In genomic region chr6:35209622-35210289, GRCh38 we compare ENCODE assay signal across 1 cellular context.
TF ChIP-seq lines count a peak whose summit lies in the region.

No MANE protein-coding gene starts in this region.

TF ChIP-seq in HepG2, 621 proteins besides CTCF, POLR2A, EP300 and RAD21:
- TF ChIP-seq NR2F2 (IDR thresholded peaks at IDR 0.05; ENCODE audit: borderline replicate concordance, low read depth) (no peak), ZNF296 (CRISPR knock-in tag; conservative IDR thresholded peaks at IDR 0.05) (no peak), ZNF629 (CRISPR knock-in tag; conservative IDR thresholded peaks at IDR 0.05) (peak; percentile 83), CEBPB (IDR thresholded peaks at IDR 0.05; ENCODE audit: borderline replicate concordance, low read depth, low read length) (no peak), TEAD3 (CRISPR knock-in tag; optimal IDR thresholded peaks at IDR 0.05; ENCODE audit: borderline replicate concordance) (peak; percentile 57)
